ENCODE assay signal across 10 cellular contexts in the genomic region with DNA sequence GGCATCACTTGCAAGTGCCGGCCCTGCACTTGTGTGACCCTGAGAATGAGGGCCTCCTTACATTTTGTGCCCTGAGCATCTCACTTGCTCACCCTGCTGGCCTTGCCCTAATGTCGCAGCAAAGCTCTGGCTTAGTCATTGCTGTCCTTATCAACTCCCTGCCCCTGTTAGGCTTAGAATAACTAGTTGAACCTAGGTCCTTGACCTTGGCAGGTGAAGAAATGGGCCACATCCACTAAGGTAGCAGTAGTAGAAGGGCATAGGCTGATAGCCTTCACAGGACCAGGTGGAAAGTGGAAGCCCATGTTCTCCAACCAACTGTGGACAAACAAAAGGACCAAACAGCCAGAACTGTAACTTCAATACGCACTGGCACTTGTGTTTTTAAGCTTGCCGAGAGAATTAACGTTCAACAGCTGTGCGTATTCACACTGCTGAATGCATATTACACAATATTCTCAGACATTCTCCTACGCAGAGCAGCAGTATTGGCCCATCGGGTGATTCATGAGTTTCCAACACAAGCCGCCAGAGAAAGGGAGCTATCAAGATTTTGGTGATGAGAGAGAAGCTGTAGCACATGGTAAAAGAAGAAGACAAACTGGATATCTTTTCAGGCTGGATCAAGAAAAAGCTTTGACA. TPM values are rescaled to one million over a fixed set of nuclear protein-coding genes. Genes with fewer than 3 reads are reported as not detected.
DNase-seq lines count a peak whose midpoint lies in the region; ATAC-seq and TF ChIP-seq lines count a peak whose summit lies in the region.
"Had no signal": no experiment of that assay in that cellular context is flagged by ENCODE, and none has a peak within 500 bp of the region (broad histone marks: within the 10 kb centered on the region; RNA-seq: fewer than 3 reads in every experiment).

No MANE protein-coding gene starts in this region.

- H3K4me3 Mint-ChIP-seq in neural crest cell: no peak overlapping the region
- H3K4me3 Mint-ChIP-seq: memory B cell had no signal

- no peak overlapping the region for H3K4me3 ChIP-seq in testis
- H3K4me3 ChIP-seq: SJSA1 had no signal

- WGBS in testis, 2 donors: 85 to 88% methylated on average over 9 of the region's 9 CpGs

- CTCF ChIA-PET in HEK293T (lab: Yijun Ruan, JAX): interaction anchor here (0.6 to 1.6 kb wide), 11 partner anchors 18 to 148 kb away, joined by 3 to 5 read pairs (median 3); no protein-coding TSS in a partner anchor

- no peaks in the 10 kb centered on the region for H3K27me3 Mint-ChIP-seq in neural crest cell (ENCODE audit: low read depth)
- H3K27me3 Mint-ChIP-seq: memory B cell had no signal

- intact Hi-C loops in testis (cut with DNase I; ENCODE audit: low total_unique reads): no loop called here

- no peaks in the 10 kb centered on the region for H3K36me3 Mint-ChIP-seq in neural crest cell (ENCODE audit: low read depth)
- H3K36me3 Mint-ChIP-seq: memory B cell had no signal

- DNase-seq in DMS153 (lab: John Stamatoyannopoulos, UW): peak; percentile 47
- peak; percentile 54 for DNase-seq in HEK293T (ENCODE audit: extremely low spot score)
- peak; percentile 48 for DNase-seq in SK-N-DZ (ENCODE audit: low spot score)
- DNase-seq in effector CD4-positive, alpha-beta T cell: peak; percentile 3
- no peak for DNase-seq in neural crest cell (ENCODE audit: low read depth, low spot score)
- DNase-seq in testis: no peak
- no peak for DNase-seq in NCI-H2029 (lab: John Stamatoyannopoulos, UW)

- H3K4me1 ChIP-seq in testis: peaks cover 17% of the 10 kb centered on the region

- no peak overlapping the region for H3K27ac ChIP-seq in testis
- H3K27ac ChIP-seq: SJSA1 had no signal

- H3K36me3 ChIP-seq in testis (ENCODE audit: low read depth, missing control alignments): no peaks in the 10 kb centered on the region
- H3K36me3 ChIP-seq: SJSA1 had no signal

- H3K27me3 ChIP-seq in testis: no peaks in the 10 kb centered on the region
- H3K27me3 ChIP-seq: SJSA1 had no signal

- H3K9me3 Mint-ChIP-seq in neural crest cell: no peaks in the 10 kb centered on the region
- H3K9me3 Mint-ChIP-seq: memory B cell had no signal

- H3K4me1 Mint-ChIP-seq in neural crest cell: peaks cover 4% of the 10 kb centered on the region
- H3K4me1 Mint-ChIP-seq: memory B cell had no signal

- H3K9me3 ChIP-seq in testis: no peaks in the 10 kb centered on the region
- H3K9me3 ChIP-seq: SJSA1 had no signal

- ATAC-seq in HG02763 (IDR thresholded peaks at IDR 0.05; ENCODE audit: unreplicated experiment): no peak

- POLR2A ChIA-PET in HEK293T (lab: Yijun Ruan, JAX): interaction anchor here (1.0 kb wide), 2 partner anchors 28 to 32 kb away, joined by 3 read pairs; no protein-coding TSS in a partner anchor

- TF ChIP-seq CTCF in neural crest cell (conservative IDR thresholded peaks at IDR 0.05) (peak; percentile 34), testis (IDR thresholded peaks at IDR 0.05) (no peak)

- no peak for TF ChIP-seq POLR2A in testis (IDR thresholded peaks at IDR 0.05)

- H3K27ac Mint-ChIP-seq in neural crest cell (ENCODE audit: unreplicated experiment): no peak overlapping the region
- H3K27ac Mint-ChIP-seq: memory B cell had no signal

TF ChIP-seq in HEK293T, 16 proteins besides CTCF, POLR2A, EP300 and RAD21:
- TF ChIP-seq NFRKB (IDR thresholded peaks at IDR 0.05) (no peak), CTBP1 (IDR thresholded peaks at IDR 0.05; ENCODE audit: borderline replicate concordance) (no peak), ARNT (IDR thresholded peaks at IDR 0.05) (no peak), LEF1 (IDR thresholded peaks at IDR 0.05; ENCODE audit: borderline replicate concordance) (no peak), SUZ12 (IDR thresholded peaks at IDR 0.05) (no peak), FOXK2 (IDR thresholded peaks at IDR 0.05) (no peak), BHLHE40 (IDR thresholded peaks at IDR 0.05; ENCODE audit: borderline replicate concordance) (no peak), FOXM1 (IDR thresholded peaks at IDR 0.05; ENCODE audit: borderline replicate concordance) (no peak), SP1 (IDR thresholded peaks at IDR 0.05) (no peak), TARDBP (IDR thresholded peaks at IDR 0.05) (no peak)
- TF ChIP-seq, protein P1, sequence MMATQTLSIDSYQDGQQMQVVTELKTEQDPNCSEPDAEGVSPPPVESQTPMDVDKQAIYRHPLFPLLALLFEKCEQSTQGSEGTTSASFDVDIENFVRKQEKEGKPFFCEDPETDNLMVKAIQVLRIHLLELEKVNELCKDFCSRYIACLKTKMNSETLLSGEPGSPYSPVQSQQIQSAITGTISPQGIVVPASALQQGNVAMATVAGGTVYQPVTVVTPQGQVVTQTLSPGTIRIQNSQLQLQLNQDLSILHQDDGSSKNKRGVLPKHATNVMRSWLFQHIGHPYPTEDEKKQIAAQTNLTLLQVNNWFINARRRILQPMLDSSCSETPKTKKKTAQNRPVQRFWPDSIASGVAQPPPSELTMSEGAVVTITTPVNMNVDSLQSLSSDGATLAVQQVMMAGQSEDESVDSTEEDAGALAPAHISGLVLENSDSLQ (IDR thresholded peaks at IDR 0.05): no peak

RNA-seq across cellular contexts. Expression of a gene that starts 27.7 kb away (rescaled TPM):
- 21.3 and 21.8 TPM in 2 replicates for polyA plus RNA-seq in SK-N-DZ (2014; cell fraction: cytosol; rRNA removed)
- polyA plus RNA-seq in SK-N-DZ (2014; cell fraction: nucleus; rRNA removed): 8.0 and 17.1 TPM in 2 replicates
- total RNA-seq in neural crest cell: 35.6 and 42.5 TPM in 2 replicates
- 10 to 100 TPM; 26.8 to 28.1 TPM for total RNA-seq in testis
- 32.0 TPM for polyA plus RNA-seq in testis (ENCODE audit: insufficient read depth, low read depth, low replicate concordance)

Comparison
In these comparisons a context has a peak if more than half of its experiments do, and no peak if none do; other contexts are left out.
1. DNase-seq: peak in DMS153 (single experiment), HEK293T (single experiment), SK-N-DZ (single experiment) and effector CD4-positive, alpha-beta T cell (single experiment); none in neural crest cell (single experiment), testis (single experiment) and NCI-H2029 (single experiment).